In genomic region chr19:53460131-53460721, GRCh38 we compare ENCODE assay signal across 7 cellular contexts. TPM values are rescaled to one million over a fixed set of nuclear protein-coding genes. Genes with fewer than 3 reads are reported as not detected.
DNase-seq lines count a peak whose midpoint lies in the region; TF ChIP-seq lines count a peak whose summit lies in the region.
"Not testable (repeated sequence)": the region's sequence is repeated elsewhere in the genome, so short reads cannot be mapped to it uniquely, and the experiment has no call there.
"Had no signal": no experiment of that assay in that cellular context is flagged by ENCODE, and none has a peak within 500 bp of the region (broad histone marks: within the 10 kb centered on the region; RNA-seq: fewer than 3 reads in every experiment).

No MANE protein-coding gene starts in this region.

- not testable (repeated sequence) for TF ChIP-seq POLR2A in prostate gland (IDR thresholded peaks at IDR 0.05)

- WGBS in mesendoderm (ENCODE audit: extremely low coverage, insufficient coverage, low lambda C conversion rate): no CpG with 5 or more reads among the region's 11 CpGs
- 25% methylated on average over 11 of the region's 11 CpGs for WGBS in prostate gland

- intact Hi-C loops in prostate gland (cut with DNase I): not testable (repeated sequence)

- H3K79me2 ChIP-seq in mesendoderm (ENCODE audit: control insufficient read depth, insufficient read depth, low read length): not testable (repeated sequence)

- not testable (repeated sequence) for H3K36me3 ChIP-seq in cardiac muscle cell; mesendoderm (ENCODE audit: control insufficient read depth, insufficient read depth, low read length); prostate gland

- not testable (repeated sequence) for H3K4me3 ChIP-seq in cardiac muscle cell; mesendoderm (ENCODE audit: low read length); prostate gland

- not testable (repeated sequence) for H2BK120ac ChIP-seq in mesendoderm (ENCODE audit: low read depth, low read length)

- peaks cover 56% of the 10 kb centered on the region for H3K36me3 Mint-ChIP-seq in neural crest cell (ENCODE audit: low read depth)

- H3K27ac ChIP-seq in VCaP (peak overlapping the region; percentile 95), cardiac muscle cell (peak overlapping the region; percentile 19), mesendoderm (ENCODE audit: low read depth, low read length) (peak overlapping the region; percentile 48), prostate gland (peak overlapping the region; percentile 39 to 72)

- not testable (repeated sequence) for H2BK5ac ChIP-seq in mesendoderm (ENCODE audit: low read length)

- H3K4ac ChIP-seq in mesendoderm (ENCODE audit: low read depth, low read length): not testable (repeated sequence)

- H3K4me1 ChIP-seq in cardiac muscle cell (ENCODE audit: low read depth); mesendoderm (ENCODE audit: control insufficient read depth, low read depth, low read length); prostate gland (replicated peaks): not testable (repeated sequence)

- H3K9me3 ChIP-seq in cardiac muscle cell (ENCODE audit: low read depth); prostate gland: not testable (repeated sequence)

- not testable (repeated sequence) for H3K18ac ChIP-seq in mesendoderm (ENCODE audit: low read length)

- H2AK5ac ChIP-seq in mesendoderm (ENCODE audit: low read length): not testable (repeated sequence)

- H3K56ac ChIP-seq in mesendoderm (ENCODE audit: low read length): not testable (repeated sequence)

- not testable (repeated sequence) for H4K5ac ChIP-seq in mesendoderm (ENCODE audit: low read length)

- H3K9ac ChIP-seq in mesendoderm (ENCODE audit: low read length): not testable (repeated sequence)

- H3K23ac ChIP-seq in mesendoderm (ENCODE audit: low read length): not testable (repeated sequence)

- peaks cover 43% of the 10 kb centered on the region for H3K9me3 Mint-ChIP-seq in neural crest cell

- H3K79me1 ChIP-seq in mesendoderm (ENCODE audit: low read length): not testable (repeated sequence)

- H3K4me2 ChIP-seq in mesendoderm (ENCODE audit: low read length): not testable (repeated sequence)

- peak overlapping the region; percentile 10 for H3K4me3 Mint-ChIP-seq in neural crest cell

- not testable (repeated sequence) for H2BK15ac ChIP-seq in mesendoderm (replicated peaks; ENCODE audit: low read depth)

- not testable (repeated sequence) for H3K4me1 Mint-ChIP-seq in neural crest cell

- TF ChIP-seq CTCF in VCaP (conservative IDR thresholded peaks at IDR 0.05); cardiac muscle cell (IDR thresholded peaks at IDR 0.05; ENCODE audit: low read depth, low read length); neural crest cell (conservative IDR thresholded peaks at IDR 0.05); prostate gland (IDR thresholded peaks at IDR 0.05): not testable (repeated sequence)

- DNase-seq in ELF-1 (ENCODE audit: low read depth, low spot score) (peak; percentile 35), mesendoderm (peak; percentile 68), prostate gland (ENCODE audit: low spot score) (peak; percentile 49)
- not testable (repeated sequence) for DNase-seq in cardiac muscle cell (ENCODE audit: low read depth in 1 of 2, low spot score in 1 of 2); neural crest cell (ENCODE audit: low read depth, low spot score)

- H4K8ac ChIP-seq in mesendoderm (ENCODE audit: low read depth, low read length): not testable (repeated sequence)

- not testable (repeated sequence) for H3K27me3 ChIP-seq in cardiac muscle cell; mesendoderm (ENCODE audit: insufficient read depth, low read length, poor library complexity); prostate gland (replicated peaks; ENCODE audit: insufficient read depth)

- not testable (repeated sequence) for H3K27ac Mint-ChIP-seq in neural crest cell (ENCODE audit: unreplicated experiment)

- not testable (repeated sequence) for H3K27me3 Mint-ChIP-seq in neural crest cell (ENCODE audit: low read depth)

RNA-seq across cellular contexts. Expression of gene ZNF813, which starts 7.3 kb away (rescaled TPM):
- total RNA-seq in cardiac muscle cell (1.9 and 3.5 TPM in 2 replicates), neural crest cell (8.2 and 8.6 TPM in 2 replicates), prostate gland (1 to 10 TPM; 6.8 to 9.1 TPM)
- 2.7 and 3.3 TPM in 2 replicates for polyA plus RNA-seq in cardiac muscle cell
- 5.8 TPM for polyA plus RNA-seq in mesendoderm (2013, experiment 1 of 2)
- polyA plus RNA-seq in mesendoderm (2013, experiment 2 of 2): 5.7 TPM
- total RNA-seq: Calu3 had no signal

RNA-seq across cellular contexts. Expression of gene ZNF761, which starts 28.4 kb away (rescaled TPM):
- total RNA-seq in cardiac muscle cell: 9.4 and 11.3 TPM in 2 replicates
- 11.7 and 14.3 TPM in 2 replicates for polyA plus RNA-seq in cardiac muscle cell
- 15.1 TPM for polyA plus RNA-seq in mesendoderm (2013, experiment 1 of 2)
- 14.8 TPM for polyA plus RNA-seq in mesendoderm (2013, experiment 2 of 2)
- 10.0 and 10.5 TPM in 2 replicates for total RNA-seq in neural crest cell
- 10 to 100 TPM; 48.3 to 51.7 TPM for total RNA-seq in prostate gland

Comparison
In these comparisons a context has a peak if more than half of its experiments do, and no peak if none do; other contexts are left out.
1. H3K27ac ChIP-seq: peak in every context shown above with its lines; median percentile 95 in VCaP; 56 in prostate gland; 48 in mesendoderm; 19 in cardiac muscle cell.